In the genomic region with DNA sequence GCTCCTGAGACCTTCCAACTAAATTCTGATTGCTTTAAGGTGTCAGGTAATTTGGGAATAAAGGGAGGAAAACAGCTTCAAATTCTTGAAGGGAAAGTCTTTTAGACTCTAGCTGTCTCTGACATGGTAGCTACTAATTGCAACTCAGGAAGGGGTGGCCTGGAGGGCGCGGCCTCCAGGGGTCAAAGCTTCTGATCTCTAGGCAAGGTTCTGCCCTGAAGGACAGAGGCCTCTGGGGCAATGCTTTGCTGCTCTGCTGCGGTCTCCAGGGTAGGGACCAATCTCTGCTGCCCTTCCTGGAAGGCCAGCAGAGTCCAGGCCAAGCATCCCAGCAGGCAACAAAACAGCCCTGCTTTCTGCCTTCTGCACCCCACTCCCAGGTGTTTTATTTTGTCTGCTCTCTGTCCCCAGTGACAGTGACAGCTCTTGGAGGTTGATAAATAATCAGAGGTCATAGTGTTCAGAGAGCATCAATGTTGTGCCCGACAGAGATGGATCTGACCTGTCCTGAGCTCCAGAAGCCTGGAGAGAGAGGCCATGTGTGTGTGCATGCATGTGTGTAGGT, we compare ENCODE assay signal across 26 cellular contexts. TPM values are rescaled to one million over a fixed set of nuclear protein-coding genes. Genes with fewer than 3 reads are reported as not detected.
DNase-seq lines count a peak whose midpoint lies in the region; TF ChIP-seq lines count a peak whose summit lies in the region.
"Had no signal": no experiment of that assay in that cellular context is flagged by ENCODE, and none has a peak within 500 bp of the region (broad histone marks: within the 10 kb centered on the region; RNA-seq: fewer than 3 reads in every experiment).

No MANE protein-coding gene starts in this region.

- TF ChIP-seq CTCF in glutamatergic neuron (IDR thresholded peaks at IDR 0.05; ENCODE audit: partially characterized antibody, unreplicated experiment) (no peak), nephron (IDR thresholded peaks at IDR 0.05; ENCODE audit: unreplicated experiment in 3 of 3) (no peak), type B pancreatic cell (conservative IDR thresholded peaks at IDR 0.05) (no peak), Peyer's patch (IDR thresholded peaks at IDR 0.05) (no peak)

- no peaks in the 10 kb centered on the region for H3K9me3 Mint-ChIP-seq in T-helper 2 cell treated with Interferon-gamma antibody and Interleukin-4, amounts not matched to agents 5 μg/mL and 100 μg/mL, for 36 hours
- peaks cover 6% of the 10 kb centered on the region for H3K9me3 Mint-ChIP-seq in glutamatergic neuron (ENCODE audit: unreplicated experiment)
- no peaks in the 10 kb centered on the region for H3K9me3 Mint-ChIP-seq in nephron
- H3K9me3 Mint-ChIP-seq in type B pancreatic cell, result no peaks in the 10 kb centered on the region

- H3K27ac ChIP-seq in Peyer's patch, result no peak overlapping the region
- H3K27ac ChIP-seq: 22Rv1, SJSA1 had no signal

- no peaks in the 10 kb centered on the region for H3K9me3 ChIP-seq in Peyer's patch
- H3K9me3 ChIP-seq: MG63, SJSA1 had no signal

- peaks cover 42% of the 10 kb centered on the region for H3K27me3 Mint-ChIP-seq in T-helper 2 cell treated with Interferon-gamma antibody and Interleukin-4, amounts not matched to agents 5 μg/mL and 100 μg/mL, for 36 hours (ENCODE audit: low read depth)
- H3K27me3 Mint-ChIP-seq in glutamatergic neuron (ENCODE audit: unreplicated experiment) (peaks cover 15% of the 10 kb centered on the region), nephron (ENCODE audit: low read depth) (peaks cover 20% of the 10 kb centered on the region), type B pancreatic cell (peaks cover 24% of the 10 kb centered on the region)

- TF ChIP-seq POLR2A in Peyer's patch (IDR thresholded peaks at IDR 0.05), result no peak

- peak overlapping the region; percentile 4 for H3K4me3 Mint-ChIP-seq in T-helper 2 cell treated with Interferon-gamma antibody and Interleukin-4, amounts not matched to agents 5 μg/mL and 100 μg/mL, for 36 hours
- peak overlapping the region; percentile 39 for H3K4me3 Mint-ChIP-seq in glutamatergic neuron (ENCODE audit: unreplicated experiment)
- peak overlapping the region; percentile 73 to 82 (median 82) for H3K4me3 Mint-ChIP-seq in nephron
- peak overlapping the region; percentile 27 for H3K4me3 Mint-ChIP-seq in type B pancreatic cell

- no peaks in the 10 kb centered on the region for H3K4me1 Mint-ChIP-seq in T-helper 2 cell treated with Interferon-gamma antibody and Interleukin-4, amounts not matched to agents 5 μg/mL and 100 μg/mL, for 36 hours (ENCODE audit: low read depth)
- H3K4me1 Mint-ChIP-seq in glutamatergic neuron (ENCODE audit: low read depth, unreplicated experiment) (peaks cover 8% of the 10 kb centered on the region), nephron (peaks cover 28% of the 10 kb centered on the region), type B pancreatic cell (ENCODE audit: unreplicated experiment) (peaks cover 28% of the 10 kb centered on the region)

- no peak overlapping the region for H3K4me3 ChIP-seq in Peyer's patch
- H3K4me3 ChIP-seq: GM12878, MG63, SJSA1 had no signal

- H3K27me3 ChIP-seq in Peyer's patch, result peaks cover 0 to 14% of the 10 kb centered on the region in 2 donors
- H3K27me3 ChIP-seq: MG63, SJSA1 had no signal

- H3K27ac Mint-ChIP-seq in T-helper 2 cell treated with Interferon-gamma antibody and Interleukin-4, amounts not matched to agents 5 μg/mL and 100 μg/mL, for 36 hours, result no peak overlapping the region
- no peak overlapping the region for H3K27ac Mint-ChIP-seq in glutamatergic neuron (ENCODE audit: unreplicated experiment)
- H3K27ac Mint-ChIP-seq in nephron, result no peak overlapping the region
- H3K27ac Mint-ChIP-seq in type B pancreatic cell, result no peak overlapping the region

- no peaks in the 10 kb centered on the region for H3K36me3 ChIP-seq in Peyer's patch
- H3K36me3 ChIP-seq: SJSA1 had no signal

- H3K4me1 ChIP-seq in Peyer's patch, result peaks cover 0 to 19% (median 2%) of the 10 kb centered on the region in 4 donors

- DNase-seq in T-helper 2 cell treated with Interferon-gamma antibody and Interleukin-4, amounts not matched to agents 5 μg/mL and 100 μg/mL, for 36 hours (ENCODE audit: low spot score), result no peak
- DNase-seq in T-helper 2 cell (no peak), glutamatergic neuron (no peak), type B pancreatic cell (ENCODE audit: extremely low spot score, unreplicated experiment) (no peak), iPS-NIHi11 (ENCODE audit: low spot score) (no peak), Peyer's patch (no peak)
- no peak for DNase-seq in stimulated activated CD4-positive, alpha-beta T cell treated with anti-CD3 and anti-CD28 coated beads, Interleukin-12 subunit alpha, Interleukin-12 subunit beta, amount 100 ng/mL, for 4 hours
- DNase-seq: ACHN; DMS53; GOT3; HCEC 1CT; KG1; MG63; NCI-H1105 treated with DMSO at 0.1 percent for 48 hours; NCI-H146; NCI-H1930; NCI-H2107; NCI-H446; NCI-H526; NCI-H82; NK-92 treated with Interleukin-12 subunit alpha and Interleukin-12 subunit beta, amount 100 ng/mL, for 24 hours; PC-3 had no signal

- H3K36me3 Mint-ChIP-seq in T-helper 2 cell treated with Interferon-gamma antibody and Interleukin-4, amounts not matched to agents 5 μg/mL and 100 μg/mL, for 36 hours (ENCODE audit: low read depth), result no peaks in the 10 kb centered on the region
- no peaks in the 10 kb centered on the region for H3K36me3 Mint-ChIP-seq in glutamatergic neuron (ENCODE audit: unreplicated experiment)
- no peaks in the 10 kb centered on the region for H3K36me3 Mint-ChIP-seq in nephron (ENCODE audit: low read depth)
- H3K36me3 Mint-ChIP-seq in type B pancreatic cell, result no peaks in the 10 kb centered on the region

RNA-seq across cellular contexts. Expression of gene TUB, which starts 1.8 kb away (rescaled TPM):
- total RNA-seq in glutamatergic neuron (ENCODE audit: unreplicated experiment) (2.8 TPM), type B pancreatic cell (ENCODE audit: low replicate concordance) (11.5 and 28.8 TPM in 2 replicates), Peyer's patch (10 to 100 TPM in 1 of 4 donors, 1 to 10 TPM in 2, under 1 TPM in 1; 0.18 to 11.6 (median 2.4) TPM)
- total RNA-seq: GM12878 had no signal

Comparison
In these comparisons a context has a peak if more than half of its experiments do, and no peak if none do; other contexts are left out.
1. H3K4me3 Mint-ChIP-seq: peak in every context shown above with its lines; median percentile 82 in nephron; 39 in glutamatergic neuron; 27 in type B pancreatic cell; 4 in T-helper 2 cell treated with Interferon-gamma antibody and Interleukin-4, amounts not matched to agents 5 μg/mL and 100 μg/mL, for 36 hours.